1 cellular context compared by ENCODE assay signal in the genomic region with DNA sequence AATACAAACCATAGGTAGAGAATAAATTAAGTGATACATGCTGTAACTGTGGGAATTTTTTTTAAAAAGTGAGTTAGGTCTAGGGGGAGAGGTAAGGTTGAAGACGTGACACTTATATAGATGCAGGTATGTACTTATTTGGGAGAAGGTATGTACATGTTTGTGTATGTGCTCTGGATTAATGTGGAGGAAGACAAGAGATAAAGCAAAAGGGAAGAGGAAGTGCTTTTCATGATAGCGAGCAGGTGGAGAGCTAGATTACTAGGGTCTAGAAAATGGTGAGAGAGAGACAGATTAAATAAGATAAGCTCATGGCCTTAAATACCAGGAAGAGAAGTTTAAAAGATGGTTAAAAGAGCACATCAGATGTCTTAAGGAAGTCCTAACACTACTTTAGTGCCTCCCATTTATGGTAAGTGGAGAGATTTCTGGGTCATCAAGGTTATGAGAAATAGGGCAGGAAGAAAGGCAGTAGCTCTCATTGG.
TF ChIP-seq lines count a peak whose summit lies in the region.

No MANE protein-coding gene starts in this region.

TF ChIP-seq in K562, 482 proteins besides CTCF, POLR2A, EP300 and RAD21 (continued from another document and continues in another):
- TF ChIP-seq, protein P1, sequence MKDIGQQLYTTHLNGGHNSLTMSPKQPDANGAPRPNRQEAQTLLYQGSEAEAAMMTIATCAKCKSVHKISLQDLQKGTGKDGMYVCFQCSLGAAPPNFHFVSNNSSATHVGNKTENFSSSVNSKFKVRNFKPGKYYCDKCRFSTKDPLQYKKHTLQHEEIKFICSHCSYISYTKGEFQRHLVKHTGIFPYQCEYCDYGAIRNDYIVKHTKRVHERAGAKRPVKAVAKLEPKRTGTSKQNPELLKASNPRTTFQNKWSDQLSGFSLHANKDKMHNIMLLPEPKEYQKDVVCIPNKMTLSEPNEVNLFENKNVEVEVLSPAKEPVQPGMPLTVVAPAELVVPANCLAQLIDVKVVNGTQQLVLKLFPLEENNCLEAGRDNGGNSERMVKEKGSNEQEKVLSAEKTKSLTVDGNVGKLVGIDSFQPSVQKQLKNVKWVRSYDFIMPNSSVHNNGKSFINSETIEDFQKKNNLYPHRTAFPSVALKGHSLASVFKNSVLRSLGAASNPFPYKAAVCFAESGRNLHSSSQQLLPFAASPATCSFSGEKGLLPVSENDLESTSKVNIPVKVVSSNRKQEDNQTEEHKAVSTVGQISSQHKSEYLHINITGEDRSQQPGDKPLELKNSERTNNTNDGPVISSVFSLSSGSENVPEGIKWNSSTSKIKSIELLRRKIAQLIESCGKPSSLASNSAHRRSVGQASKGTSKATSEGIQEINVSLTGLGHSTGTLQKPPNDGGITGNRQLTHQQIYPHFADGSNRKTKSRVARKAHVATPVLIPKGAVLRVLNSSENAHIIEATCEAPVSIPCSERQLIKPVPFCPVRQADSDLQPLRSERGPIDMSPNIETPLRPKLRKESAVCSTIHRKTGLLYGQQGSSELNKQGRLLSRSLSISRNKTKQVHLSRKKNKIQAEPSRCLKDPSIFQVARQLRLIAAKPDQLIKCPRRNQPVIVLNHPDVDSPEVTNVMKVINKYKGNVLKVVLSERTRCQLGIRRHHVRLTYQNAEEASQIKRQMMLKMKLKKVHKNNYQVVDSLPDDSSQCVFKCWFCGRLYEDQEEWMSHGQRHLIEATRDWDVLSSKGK (CRISPR knock-in tag; IDR thresholded peaks at IDR 0.05), result no peak
- TF ChIP-seq ZNF507 (tag; conservative IDR thresholded peaks at IDR 0.05), result no peak
- TF ChIP-seq ZNF212 (CRISPR knock-in tag; IDR thresholded peaks at IDR 0.05), result no peak
- no peak for TF ChIP-seq ZNF79 (CRISPR knock-in tag; IDR thresholded peaks at IDR 0.05; ENCODE audit: low read depth)
- TF ChIP-seq BRF1 (IDR thresholded peaks at IDR 0.05; ENCODE audit: borderline replicate concordance, extremely low read depth, insufficient read length), result no peak
- TF ChIP-seq ZFP1 (CRISPR knock-in tag; IDR thresholded peaks at IDR 0.05), result no peak
- peak; percentile 95 for TF ChIP-seq TEAD4 (IDR thresholded peaks at IDR 0.05; ENCODE audit: low read length)
- no peak for TF ChIP-seq TEAD4 (CRISPR knock-in tag; IDR thresholded peaks at IDR 0.05; ENCODE audit: borderline replicate concordance)
- TF ChIP-seq, protein P2, sequence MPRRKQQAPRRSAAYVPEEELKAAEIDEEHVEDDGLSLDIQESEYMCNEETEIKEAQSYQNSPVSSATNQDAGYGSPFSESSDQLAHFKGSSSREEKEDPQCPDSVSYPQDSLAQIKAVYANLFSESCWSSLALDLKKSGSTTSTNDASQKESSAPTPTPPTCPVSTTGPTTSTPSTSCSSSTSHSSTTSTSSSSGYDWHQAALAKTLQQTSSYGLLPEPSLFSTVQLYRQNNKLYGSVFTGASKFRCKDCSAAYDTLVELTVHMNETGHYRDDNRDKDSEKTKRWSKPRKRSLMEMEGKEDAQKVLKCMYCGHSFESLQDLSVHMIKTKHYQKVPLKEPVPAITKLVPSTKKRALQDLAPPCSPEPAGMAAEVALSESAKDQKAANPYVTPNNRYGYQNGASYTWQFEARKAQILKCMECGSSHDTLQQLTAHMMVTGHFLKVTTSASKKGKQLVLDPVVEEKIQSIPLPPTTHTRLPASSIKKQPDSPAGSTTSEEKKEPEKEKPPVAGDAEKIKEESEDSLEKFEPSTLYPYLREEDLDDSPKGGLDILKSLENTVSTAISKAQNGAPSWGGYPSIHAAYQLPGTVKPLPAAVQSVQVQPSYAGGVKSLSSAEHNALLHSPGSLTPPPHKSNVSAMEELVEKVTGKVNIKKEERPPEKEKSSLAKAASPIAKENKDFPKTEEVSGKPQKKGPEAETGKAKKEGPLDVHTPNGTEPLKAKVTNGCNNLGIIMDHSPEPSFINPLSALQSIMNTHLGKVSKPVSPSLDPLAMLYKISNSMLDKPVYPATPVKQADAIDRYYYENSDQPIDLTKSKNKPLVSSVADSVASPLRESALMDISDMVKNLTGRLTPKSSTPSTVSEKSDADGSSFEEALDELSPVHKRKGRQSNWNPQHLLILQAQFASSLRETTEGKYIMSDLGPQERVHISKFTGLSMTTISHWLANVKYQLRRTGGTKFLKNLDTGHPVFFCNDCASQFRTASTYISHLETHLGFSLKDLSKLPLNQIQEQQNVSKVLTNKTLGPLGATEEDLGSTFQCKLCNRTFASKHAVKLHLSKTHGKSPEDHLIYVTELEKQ (CRISPR knock-in tag; IDR thresholded peaks at IDR 0.05), result no peak
- no peak for TF ChIP-seq PTBP1 (IDR thresholded peaks at IDR 0.05; ENCODE audit: low read depth, low read length)
- TF ChIP-seq, protein P3, sequence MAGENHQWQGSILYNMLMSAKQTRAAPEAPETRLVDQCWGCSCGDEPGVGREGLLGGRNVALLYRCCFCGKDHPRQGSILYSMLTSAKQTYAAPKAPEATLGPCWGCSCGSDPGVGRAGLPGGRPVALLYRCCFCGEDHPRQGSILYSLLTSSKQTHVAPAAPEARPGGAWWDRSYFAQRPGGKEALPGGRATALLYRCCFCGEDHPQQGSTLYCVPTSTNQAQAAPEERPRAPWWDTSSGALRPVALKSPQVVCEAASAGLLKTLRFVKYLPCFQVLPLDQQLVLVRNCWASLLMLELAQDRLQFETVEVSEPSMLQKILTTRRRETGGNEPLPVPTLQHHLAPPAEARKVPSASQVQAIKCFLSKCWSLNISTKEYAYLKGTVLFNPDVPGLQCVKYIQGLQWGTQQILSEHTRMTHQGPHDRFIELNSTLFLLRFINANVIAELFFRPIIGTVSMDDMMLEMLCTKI (IDR thresholded peaks at IDR 0.05; ENCODE audit: partially characterized antibody), result no peak
- TF ChIP-seq CC2D1A (IDR thresholded peaks at IDR 0.05), result peak; percentile 89
- no peak for TF ChIP-seq RFX5 (IDR thresholded peaks at IDR 0.05; ENCODE audit: low read depth, low read length)
- TF ChIP-seq, protein P4, sequence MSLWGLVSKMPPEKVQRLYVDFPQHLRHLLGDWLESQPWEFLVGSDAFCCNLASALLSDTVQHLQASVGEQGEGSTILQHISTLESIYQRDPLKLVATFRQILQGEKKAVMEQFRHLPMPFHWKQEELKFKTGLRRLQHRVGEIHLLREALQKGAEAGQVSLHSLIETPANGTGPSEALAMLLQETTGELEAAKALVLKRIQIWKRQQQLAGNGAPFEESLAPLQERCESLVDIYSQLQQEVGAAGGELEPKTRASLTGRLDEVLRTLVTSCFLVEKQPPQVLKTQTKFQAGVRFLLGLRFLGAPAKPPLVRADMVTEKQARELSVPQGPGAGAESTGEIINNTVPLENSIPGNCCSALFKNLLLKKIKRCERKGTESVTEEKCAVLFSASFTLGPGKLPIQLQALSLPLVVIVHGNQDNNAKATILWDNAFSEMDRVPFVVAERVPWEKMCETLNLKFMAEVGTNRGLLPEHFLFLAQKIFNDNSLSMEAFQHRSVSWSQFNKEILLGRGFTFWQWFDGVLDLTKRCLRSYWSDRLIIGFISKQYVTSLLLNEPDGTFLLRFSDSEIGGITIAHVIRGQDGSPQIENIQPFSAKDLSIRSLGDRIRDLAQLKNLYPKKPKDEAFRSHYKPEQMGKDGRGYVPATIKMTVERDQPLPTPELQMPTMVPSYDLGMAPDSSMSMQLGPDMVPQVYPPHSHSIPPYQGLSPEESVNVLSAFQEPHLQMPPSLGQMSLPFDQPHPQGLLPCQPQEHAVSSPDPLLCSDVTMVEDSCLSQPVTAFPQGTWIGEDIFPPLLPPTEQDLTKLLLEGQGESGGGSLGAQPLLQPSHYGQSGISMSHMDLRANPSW (CRISPR knock-in tag; IDR thresholded peaks at IDR 0.05), result no peak
- no peak for TF ChIP-seq ZNF766 (CRISPR knock-in tag; conservative IDR thresholded peaks at IDR 0.05)
- TF ChIP-seq, protein P5, sequence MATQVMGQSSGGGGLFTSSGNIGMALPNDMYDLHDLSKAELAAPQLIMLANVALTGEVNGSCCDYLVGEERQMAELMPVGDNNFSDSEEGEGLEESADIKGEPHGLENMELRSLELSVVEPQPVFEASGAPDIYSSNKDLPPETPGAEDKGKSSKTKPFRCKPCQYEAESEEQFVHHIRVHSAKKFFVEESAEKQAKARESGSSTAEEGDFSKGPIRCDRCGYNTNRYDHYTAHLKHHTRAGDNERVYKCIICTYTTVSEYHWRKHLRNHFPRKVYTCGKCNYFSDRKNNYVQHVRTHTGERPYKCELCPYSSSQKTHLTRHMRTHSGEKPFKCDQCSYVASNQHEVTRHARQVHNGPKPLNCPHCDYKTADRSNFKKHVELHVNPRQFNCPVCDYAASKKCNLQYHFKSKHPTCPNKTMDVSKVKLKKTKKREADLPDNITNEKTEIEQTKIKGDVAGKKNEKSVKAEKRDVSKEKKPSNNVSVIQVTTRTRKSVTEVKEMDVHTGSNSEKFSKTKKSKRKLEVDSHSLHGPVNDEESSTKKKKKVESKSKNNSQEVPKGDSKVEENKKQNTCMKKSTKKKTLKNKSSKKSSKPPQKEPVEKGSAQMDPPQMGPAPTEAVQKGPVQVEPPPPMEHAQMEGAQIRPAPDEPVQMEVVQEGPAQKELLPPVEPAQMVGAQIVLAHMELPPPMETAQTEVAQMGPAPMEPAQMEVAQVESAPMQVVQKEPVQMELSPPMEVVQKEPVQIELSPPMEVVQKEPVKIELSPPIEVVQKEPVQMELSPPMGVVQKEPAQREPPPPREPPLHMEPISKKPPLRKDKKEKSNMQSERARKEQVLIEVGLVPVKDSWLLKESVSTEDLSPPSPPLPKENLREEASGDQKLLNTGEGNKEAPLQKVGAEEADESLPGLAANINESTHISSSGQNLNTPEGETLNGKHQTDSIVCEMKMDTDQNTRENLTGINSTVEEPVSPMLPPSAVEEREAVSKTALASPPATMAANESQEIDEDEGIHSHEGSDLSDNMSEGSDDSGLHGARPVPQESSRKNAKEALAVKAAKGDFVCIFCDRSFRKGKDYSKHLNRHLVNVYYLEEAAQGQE (CRISPR knock-in tag; IDR thresholded peaks at IDR 0.05; ENCODE audit: low read depth), result no peak
- peak; percentile 86 for TF ChIP-seq HDAC3 (IDR thresholded peaks at IDR 0.05; ENCODE audit: borderline replicate concordance, partially characterized antibody)
- no peak for TF ChIP-seq ZNF140 (CRISPR knock-in tag; IDR thresholded peaks at IDR 0.05)
- no peak for TF ChIP-seq SLC30A9 (CRISPR knock-in tag; IDR thresholded peaks at IDR 0.05)
- no peak for TF ChIP-seq PCBP1 (IDR thresholded peaks at IDR 0.05; ENCODE audit: low read depth, low read length, poor library complexity, severe bottlenecking)
- no peak for TF ChIP-seq XRCC3 (IDR thresholded peaks at IDR 0.05)
- TF ChIP-seq, protein P6, sequence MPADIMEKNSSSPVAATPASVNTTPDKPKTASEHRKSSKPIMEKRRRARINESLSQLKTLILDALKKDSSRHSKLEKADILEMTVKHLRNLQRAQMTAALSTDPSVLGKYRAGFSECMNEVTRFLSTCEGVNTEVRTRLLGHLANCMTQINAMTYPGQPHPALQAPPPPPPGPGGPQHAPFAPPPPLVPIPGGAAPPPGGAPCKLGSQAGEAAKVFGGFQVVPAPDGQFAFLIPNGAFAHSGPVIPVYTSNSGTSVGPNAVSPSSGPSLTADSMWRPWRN (IDR thresholded peaks at IDR 0.05; ENCODE audit: low read depth), result peak; percentile 44; the same call in 1 of the 2 replicates
- TF ChIP-seq ZNF77 (CRISPR knock-in tag; IDR thresholded peaks at IDR 0.05), result no peak
- TF ChIP-seq, protein P7, sequence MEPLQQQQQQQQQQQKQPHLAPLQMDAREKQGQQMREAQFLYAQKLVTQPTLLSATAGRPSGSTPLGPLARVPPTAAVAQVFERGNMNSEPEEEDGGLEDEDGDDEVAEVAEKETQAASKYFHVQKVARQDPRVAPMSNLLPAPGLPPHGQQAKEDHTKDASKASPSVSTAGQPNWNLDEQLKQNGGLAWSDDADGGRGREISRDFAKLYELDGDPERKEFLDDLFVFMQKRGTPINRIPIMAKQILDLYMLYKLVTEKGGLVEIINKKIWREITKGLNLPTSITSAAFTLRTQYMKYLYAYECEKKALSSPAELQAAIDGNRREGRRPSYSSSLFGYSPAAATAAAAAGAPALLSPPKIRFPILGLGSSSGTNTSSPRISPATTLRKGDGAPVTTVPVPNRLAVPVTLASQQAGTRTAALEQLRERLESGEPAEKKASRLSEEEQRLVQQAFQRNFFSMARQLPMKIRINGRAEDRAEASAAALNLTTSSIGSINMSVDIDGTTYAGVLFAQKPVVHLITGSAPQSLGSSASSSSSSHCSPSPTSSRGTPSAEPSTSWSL (CRISPR knock-in tag; IDR thresholded peaks at IDR 0.05; ENCODE audit: borderline replicate concordance), result no peak
- TF ChIP-seq, protein P8, sequence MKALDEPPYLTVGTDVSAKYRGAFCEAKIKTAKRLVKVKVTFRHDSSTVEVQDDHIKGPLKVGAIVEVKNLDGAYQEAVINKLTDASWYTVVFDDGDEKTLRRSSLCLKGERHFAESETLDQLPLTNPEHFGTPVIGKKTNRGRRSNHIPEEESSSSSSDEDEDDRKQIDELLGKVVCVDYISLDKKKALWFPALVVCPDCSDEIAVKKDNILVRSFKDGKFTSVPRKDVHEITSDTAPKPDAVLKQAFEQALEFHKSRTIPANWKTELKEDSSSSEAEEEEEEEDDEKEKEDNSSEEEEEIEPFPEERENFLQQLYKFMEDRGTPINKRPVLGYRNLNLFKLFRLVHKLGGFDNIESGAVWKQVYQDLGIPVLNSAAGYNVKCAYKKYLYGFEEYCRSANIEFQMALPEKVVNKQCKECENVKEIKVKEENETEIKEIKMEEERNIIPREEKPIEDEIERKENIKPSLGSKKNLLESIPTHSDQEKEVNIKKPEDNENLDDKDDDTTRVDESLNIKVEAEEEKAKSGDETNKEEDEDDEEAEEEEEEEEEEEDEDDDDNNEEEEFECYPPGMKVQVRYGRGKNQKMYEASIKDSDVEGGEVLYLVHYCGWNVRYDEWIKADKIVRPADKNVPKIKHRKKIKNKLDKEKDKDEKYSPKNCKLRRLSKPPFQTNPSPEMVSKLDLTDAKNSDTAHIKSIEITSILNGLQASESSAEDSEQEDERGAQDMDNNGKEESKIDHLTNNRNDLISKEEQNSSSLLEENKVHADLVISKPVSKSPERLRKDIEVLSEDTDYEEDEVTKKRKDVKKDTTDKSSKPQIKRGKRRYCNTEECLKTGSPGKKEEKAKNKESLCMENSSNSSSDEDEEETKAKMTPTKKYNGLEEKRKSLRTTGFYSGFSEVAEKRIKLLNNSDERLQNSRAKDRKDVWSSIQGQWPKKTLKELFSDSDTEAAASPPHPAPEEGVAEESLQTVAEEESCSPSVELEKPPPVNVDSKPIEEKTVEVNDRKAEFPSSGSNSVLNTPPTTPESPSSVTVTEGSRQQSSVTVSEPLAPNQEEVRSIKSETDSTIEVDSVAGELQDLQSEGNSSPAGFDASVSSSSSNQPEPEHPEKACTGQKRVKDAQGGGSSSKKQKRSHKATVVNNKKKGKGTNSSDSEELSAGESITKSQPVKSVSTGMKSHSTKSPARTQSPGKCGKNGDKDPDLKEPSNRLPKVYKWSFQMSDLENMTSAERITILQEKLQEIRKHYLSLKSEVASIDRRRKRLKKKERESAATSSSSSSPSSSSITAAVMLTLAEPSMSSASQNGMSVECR (CRISPR knock-in tag; IDR thresholded peaks at IDR 0.05), result no peak
- TF ChIP-seq ZNF354B (CRISPR knock-in tag; IDR thresholded peaks at IDR 0.05), result no peak
- TF ChIP-seq NONO (IDR thresholded peaks at IDR 0.05; ENCODE audit: low read depth in 2 of 2, low read length in 1 of 2), result 0 out of 4 replicates have a peak, but pooled peaks of 1 of the 2 experiments have one; percentile 55
- TF ChIP-seq CHD4 (IDR thresholded peaks at IDR 0.05; ENCODE audit: insufficient read depth, insufficient replicate concordance, low read depth, low read length, poor library complexity, severe bottlenecking), result no peak
